1 cellular context compared by ENCODE assay signal in genomic region chr1:167221804-167222610, GRCh38.
TF ChIP-seq lines count a peak whose summit lies in the region.

No MANE protein-coding gene starts in this region.

TF ChIP-seq in HepG2, 621 proteins besides CTCF, POLR2A, EP300 and RAD21 (continued from another document and continues in another):
- peak; percentile 92 for TF ChIP-seq PATZ1 (CRISPR knock-in tag; IDR thresholded peaks at IDR 0.05)
- TF ChIP-seq ZMYM4 (CRISPR knock-in tag; IDR thresholded peaks at IDR 0.05) = 0 out of 2 replicates have a peak, but pooled peaks have one; percentile 21
- TF ChIP-seq THAP11 (CRISPR knock-in tag; IDR thresholded peaks at IDR 0.05) = peak; percentile 24; the same call in 1 of the 2 replicates
- no peak for TF ChIP-seq ATAD3A (CRISPR knock-in tag; IDR thresholded peaks at IDR 0.05)
- TF ChIP-seq HNRNPK (IDR thresholded peaks at IDR 0.05; ENCODE audit: low read depth, low read length, poor library complexity, severe bottlenecking) = peak; percentile 79
- TF ChIP-seq TIGD3 (CRISPR knock-in tag; IDR thresholded peaks at IDR 0.05; ENCODE audit: borderline replicate concordance) = no peak
- TF ChIP-seq MAX (IDR thresholded peaks at IDR 0.05) = peak; percentile 80; the same call in 1 of the 2 replicates
- TF ChIP-seq ZNF644 (CRISPR knock-in tag; IDR thresholded peaks at IDR 0.05; ENCODE audit: low read depth) = no peak
- TF ChIP-seq ZNF816 (CRISPR knock-in tag; IDR thresholded peaks at IDR 0.05; ENCODE audit: borderline replicate concordance) = peak; percentile 68; the same call in 1 of the 2 replicates
- TF ChIP-seq ZNF331 (CRISPR knock-in tag; IDR thresholded peaks at IDR 0.05) = 0 out of 2 replicates have a peak, but pooled peaks have one; percentile 7
- no peak for TF ChIP-seq KLF13 (CRISPR knock-in tag; IDR thresholded peaks at IDR 0.05)
- TF ChIP-seq GATAD2A (CRISPR knock-in tag; IDR thresholded peaks at IDR 0.05) = peak; percentile 51; the same call in 1 of the 2 replicates
- 0 out of 2 replicates have a peak, but pooled peaks have one; percentile 35 for TF ChIP-seq ZNF142 (CRISPR knock-in tag; IDR thresholded peaks at IDR 0.05)
- no peak for TF ChIP-seq ESRRA (CRISPR knock-in tag; IDR thresholded peaks at IDR 0.05; ENCODE audit: low read depth)
- TF ChIP-seq SIN3A (IDR thresholded peaks at IDR 0.05; ENCODE audit: borderline replicate concordance, low read depth, low read length) = no peak
- TF ChIP-seq ZZZ3 (CRISPR knock-in tag; IDR thresholded peaks at IDR 0.05; ENCODE audit: borderline replicate concordance) = no peak
- TF ChIP-seq PCBP1 (IDR thresholded peaks at IDR 0.05; ENCODE audit: borderline replicate concordance, low read depth, low read length) = no peak
- TF ChIP-seq FOXP4 (CRISPR knock-in tag; IDR thresholded peaks at IDR 0.05) = no peak
- TF ChIP-seq RBM22 (optimal IDR thresholded peaks at IDR 0.05; ENCODE audit: low read length) = no peak
- no peak for TF ChIP-seq HNRNPL (IDR thresholded peaks at IDR 0.05; ENCODE audit: low read depth, low read length)
- no peak for TF ChIP-seq NFE2L1 (CRISPR knock-in tag; IDR thresholded peaks at IDR 0.05; ENCODE audit: borderline replicate concordance)
- TF ChIP-seq ZNF740 (CRISPR knock-in tag; IDR thresholded peaks at IDR 0.05) = peak; percentile 75
- TF ChIP-seq ZNF530 (CRISPR knock-in tag; IDR thresholded peaks at IDR 0.05; ENCODE audit: low read depth) = no peak
- TF ChIP-seq ASH2L (IDR thresholded peaks at IDR 0.05; ENCODE audit: insufficient read length, low read depth, low read length) = peak; percentile 52
- no peak for TF ChIP-seq MXD4 (CRISPR knock-in tag; IDR thresholded peaks at IDR 0.05)
- TF ChIP-seq SNAPC2 (CRISPR knock-in tag; IDR thresholded peaks at IDR 0.05) = no peak
- TF ChIP-seq ZNF589 (CRISPR knock-in tag; conservative IDR thresholded peaks at IDR 0.05) = no peak
- peak; percentile 47 for TF ChIP-seq IKZF5 (CRISPR knock-in tag; IDR thresholded peaks at IDR 0.05)
- TF ChIP-seq SPEN (CRISPR knock-in tag; IDR thresholded peaks at IDR 0.05; ENCODE audit: low read depth) = peak; percentile 35; the same call in 1 of the 2 replicates
- TF ChIP-seq ATF3 (CRISPR knock-in tag; IDR thresholded peaks at IDR 0.05) = 0 out of 2 replicates have a peak, but pooled peaks have one; percentile 5
- TF ChIP-seq ZNF543 (CRISPR knock-in tag; IDR thresholded peaks at IDR 0.05) = 0 out of 2 replicates have a peak, but pooled peaks have one; percentile 53
- no peak for TF ChIP-seq MED13 (CRISPR knock-in tag; IDR thresholded peaks at IDR 0.05)
- TF ChIP-seq KAT8 (CRISPR knock-in tag; IDR thresholded peaks at IDR 0.05) = 0 out of 2 replicates have a peak, but pooled peaks have one; percentile 20
- TF ChIP-seq GABPB1 (CRISPR knock-in tag; IDR thresholded peaks at IDR 0.05) = peak; percentile 55; the same call in 1 of the 2 replicates
- TF ChIP-seq ZNF598 (CRISPR knock-in tag; IDR thresholded peaks at IDR 0.05; ENCODE audit: borderline replicate concordance) = 0 out of 2 replicates have a peak, but pooled peaks have one; percentile 38
- no peak for TF ChIP-seq PAF1 (CRISPR knock-in tag; IDR thresholded peaks at IDR 0.05)
- TF ChIP-seq ZNF674 (CRISPR knock-in tag; IDR thresholded peaks at IDR 0.05; ENCODE audit: low read depth) = no peak
- TF ChIP-seq ZNF83 (CRISPR knock-in tag; IDR thresholded peaks at IDR 0.05; ENCODE audit: borderline replicate concordance) = no peak
- no peak for TF ChIP-seq ZC3H4 (CRISPR knock-in tag; IDR thresholded peaks at IDR 0.05; ENCODE audit: borderline replicate concordance)
- TF ChIP-seq KMT2A (CRISPR knock-in tag; IDR thresholded peaks at IDR 0.05) = peak; percentile 73
- TF ChIP-seq ZNF225 (CRISPR knock-in tag; IDR thresholded peaks at IDR 0.05) = no peak
- no peak for TF ChIP-seq ZNF577 (CRISPR knock-in tag; IDR thresholded peaks at IDR 0.05; ENCODE audit: borderline replicate concordance, low read depth)
- TF ChIP-seq ZNF800 (CRISPR knock-in tag; IDR thresholded peaks at IDR 0.05) = no peak
- no peak for TF ChIP-seq ISL2 (CRISPR knock-in tag; IDR thresholded peaks at IDR 0.05)
- TF ChIP-seq ARID3A (IDR thresholded peaks at IDR 0.05; ENCODE audit: low read depth, low read length) = peak; percentile 79
- peak; percentile 98 for TF ChIP-seq MNT (IDR thresholded peaks at IDR 0.05)
